In genomic region chr6:342832-343179, GRCh38 we compare ENCODE assay signal across 23 cellular contexts.
"Had no signal": no experiment of that assay in that cellular context is flagged by ENCODE, and none has a peak within 500 bp of the region (broad histone marks: within the 10 kb centered on the region; RNA-seq: fewer than 3 reads in every experiment).

No MANE protein-coding gene starts in this region.

- H3K27ac Mint-ChIP-seq: activated CD4-positive, alpha-beta T cell treated with anti-CD3 and anti-CD28 coated beads, Interleukin-2, amount 10 ng/mL, durations not matched to agents 24 days and 14 days; activated naive CD4-positive, alpha-beta T cell treated with anti-CD3 and anti-CD28 coated beads, Interleukin-2, amount 50 U/mL, for 24 hours; activated T-cell treated with anti-CD3 and anti-CD28 coated beads, Interleukin-2, amount 50 U/mL, for 24 hours; activated T-helper 1 cell treated with anti-CD3 and anti-CD28 coated beads, Interleukin-12 subunit alpha, Interleukin-12 subunit beta, Interleukin-2, Interleukin-4 antibody, amounts not matched to agents 30 ng/mL and 10 ng/mL and 1 ng/mL, durations not matched to agents 14 hours and 24 hours and 36 hours; brain; T-helper 1 cell treated with Interleukin-12 subunit alpha and Interleukin-12 subunit beta and Interleukin-4 antibody, amounts not matched to agents 30 μg/mL and 1 μg/mL, for 36 hours; WTC11 had no signal

- H3K27me3 Mint-ChIP-seq: activated CD4-positive, alpha-beta T cell treated with anti-CD3 and anti-CD28 coated beads, Interleukin-2, amount 10 ng/mL, durations not matched to agents 24 days and 14 days; activated naive CD4-positive, alpha-beta T cell treated with anti-CD3 and anti-CD28 coated beads, Interleukin-2, amount 50 U/mL, for 24 hours; activated T-cell treated with anti-CD3 and anti-CD28 coated beads, Interleukin-2, amount 50 U/mL, for 24 hours had no signal

- ATAC-seq: K562, PC-3, WTC11 had no signal

- DNase-seq: activated CD4-positive, alpha-beta T cell treated with anti-CD3 and anti-CD28 coated beads for 1 hour; activated CD4-positive, alpha-beta T cell treated with anti-CD3 and anti-CD28 coated beads, Interleukin-2, amount 10 ng/mL, durations not matched to agents 24 days and 14 days; activated CD4-positive, alpha-beta T cell treated with anti-CD3 and anti-CD28 coated beads, Interleukin-2, amount 50 U/mL, for 48 hours; activated CD8-positive, alpha-beta memory T cell treated with anti-CD3 and anti-CD28 coated beads, Interleukin-2, amount 50 U/mL, for 48 hours; activated effector memory CD4-positive, alpha-beta T cell treated with Interleukin-2 at 50 U/mL for 16 hours; activated naive CD4-positive, alpha-beta T cell; activated T-cell treated with anti-CD3 and anti-CD28 coated beads, Interleukin-2, amount 50 U/mL, for 24 hours; amygdala; Karpas-422; NCI-H1105 treated with DMSO at 0.1 percent for 48 hours; NCI-H1436 treated with DMSO at 0.1 percent for 48 hours; NCI-H187; NCI-H2081; NCI-H510A treated with DMSO at 0.1 percent for 48 hours; NCI-H69; PC-3; SHP77 treated with DMSO at 0.1 percent for 48 hours had no signal

- H3K9me3 Mint-ChIP-seq: activated CD4-positive, alpha-beta T cell treated with anti-CD3 and anti-CD28 coated beads, Interleukin-2, amount 10 ng/mL, durations not matched to agents 24 days and 14 days; activated naive CD4-positive, alpha-beta T cell treated with anti-CD3 and anti-CD28 coated beads, Interleukin-2, amount 50 U/mL, for 24 hours; activated T-cell treated with anti-CD3 and anti-CD28 coated beads, Interleukin-2, amount 50 U/mL, for 24 hours; activated T-helper 1 cell treated with anti-CD3 and anti-CD28 coated beads, Interleukin-12 subunit alpha, Interleukin-12 subunit beta, Interleukin-2, Interleukin-4 antibody, amounts not matched to agents 30 ng/mL and 10 ng/mL and 1 ng/mL, durations not matched to agents 14 hours and 24 hours and 36 hours; T-helper 1 cell treated with Interleukin-12 subunit alpha and Interleukin-12 subunit beta and Interleukin-4 antibody, amounts not matched to agents 30 μg/mL and 1 μg/mL, for 36 hours had no signal

- H3K4me3 Mint-ChIP-seq: activated CD4-positive, alpha-beta T cell treated with anti-CD3 and anti-CD28 coated beads, Interleukin-2, amount 10 ng/mL, durations not matched to agents 24 days and 14 days; activated naive CD4-positive, alpha-beta T cell treated with anti-CD3 and anti-CD28 coated beads, Interleukin-2, amount 50 U/mL, for 24 hours; activated T-cell treated with anti-CD3 and anti-CD28 coated beads, Interleukin-2, amount 50 U/mL, for 24 hours; activated T-helper 1 cell treated with anti-CD3 and anti-CD28 coated beads, Interleukin-12 subunit alpha, Interleukin-12 subunit beta, Interleukin-2, Interleukin-4 antibody, amounts not matched to agents 30 ng/mL and 10 ng/mL and 1 ng/mL, durations not matched to agents 14 hours and 24 hours and 36 hours; brain; T-helper 1 cell treated with Interleukin-12 subunit alpha and Interleukin-12 subunit beta and Interleukin-4 antibody, amounts not matched to agents 30 μg/mL and 1 μg/mL, for 36 hours; WTC11 had no signal

- H3K4me1 Mint-ChIP-seq: WTC11 had no signal
